Comparison of ENCODE assay signal across 8 cellular contexts in genomic region chr12:122081697-122082221, GRCh38. TPM values are rescaled to one million over a fixed set of nuclear protein-coding genes. Genes with fewer than 3 reads are reported as not detected.
DNase-seq lines count a peak whose midpoint lies in the region; ATAC-seq and TF ChIP-seq lines count a peak whose summit lies in the region.

No MANE protein-coding gene starts in this region.

- peak overlapping the region; percentile 59 for H3K27ac ChIP-seq in CD4-positive, alpha-beta T cell (ENCODE audit: low read depth, low read length)
- H3K27ac ChIP-seq in right cardiac atrium (ENCODE audit: low read length) = peak overlapping the region; percentile 84

- H3K27me3 Mint-ChIP-seq in CD4-positive, alpha-beta T cell = no peaks in the 10 kb centered on the region
- no peaks in the 10 kb centered on the region for H3K27me3 Mint-ChIP-seq in activated naive CD8-positive, alpha-beta T cell treated with anti-CD3 and anti-CD28 coated beads for 36 hours
- no peaks in the 10 kb centered on the region for H3K27me3 Mint-ChIP-seq in stimulated activated naive B cell treated with anti-CD40 and anti-IgM and Interleukin-4, amounts not matched to agents 10 μg/mL and 1 μg/mL and 100 μg/mL, for 72 hours

- H3K9me3 Mint-ChIP-seq in CD4-positive, alpha-beta T cell = no peaks in the 10 kb centered on the region
- no peaks in the 10 kb centered on the region for H3K9me3 Mint-ChIP-seq in activated naive CD8-positive, alpha-beta T cell treated with anti-CD3 and anti-CD28 coated beads for 36 hours
- no peaks in the 10 kb centered on the region for H3K9me3 Mint-ChIP-seq in stimulated activated naive B cell treated with anti-CD40 and anti-IgM and Interleukin-4, amounts not matched to agents 10 μg/mL and 1 μg/mL and 100 μg/mL, for 72 hours

- DNase-seq in CD4-positive, alpha-beta T cell = peak in 6 of 10 experiments; percentile 25 to 53 (median 36)
- DNase-seq in MG63 (peak; percentile 27), right cardiac atrium (peak; percentile 65 to 85 (median 84)), HuH-7 (ENCODE audit: low spot score) (no peak)
- DNase-seq in activated naive CD8-positive, alpha-beta T cell treated with anti-CD3 and anti-CD28 coated beads for 36 hours = no peak
- DNase-seq in stimulated activated naive B cell treated with anti-CD40 and anti-IgM and Interleukin-4, amounts not matched to agents 10 μg/mL and 1 μg/mL and 100 μg/mL, for 72 hours = no peak
- no peak for DNase-seq in activated CD8-positive, alpha-beta memory T cell treated with anti-CD3 and anti-CD28 coated beads, Interleukin-2, amount 50 U/mL, for 48 hours

- TF ChIP-seq CTCF in CD4-positive, alpha-beta T cell (IDR thresholded peaks at IDR 0.05) = no peak

- peaks cover 24% of the 10 kb centered on the region for H3K36me3 ChIP-seq in MG63

- H3K4me1 Mint-ChIP-seq in CD4-positive, alpha-beta T cell (ENCODE audit: low read depth) = peaks cover 77% of the 10 kb centered on the region
- peaks cover 63% of the 10 kb centered on the region for H3K4me1 Mint-ChIP-seq in activated naive CD8-positive, alpha-beta T cell treated with anti-CD3 and anti-CD28 coated beads for 36 hours
- peaks cover 49 to 82% of the 10 kb centered on the region in 2 donors for H3K4me1 Mint-ChIP-seq in stimulated activated naive B cell treated with anti-CD40 and anti-IgM and Interleukin-4, amounts not matched to agents 10 μg/mL and 1 μg/mL and 100 μg/mL, for 72 hours

- H3K4me1 ChIP-seq in right cardiac atrium (ENCODE audit: control insufficient read depth, insufficient read depth, low read length) = peaks cover 8% of the 10 kb centered on the region

- intact Hi-C loops in CD4-positive, alpha-beta T cell (cut with DNase I, micrococcal nuclease) = loop anchor here in 1 of 2 experiments (2.0 to 5.0 kb wide), 2 partner anchors 17 to 41 kb away; no protein-coding TSS in a partner anchor
- intact Hi-C loops in right cardiac atrium (cut with DNase I) = no loop called here

- ATAC-seq in CD4-positive, alpha-beta T cell (ENCODE audit: poor library complexity) = peak; percentile 47
- ATAC-seq in GM19395 (IDR thresholded peaks at IDR 0.05; ENCODE audit: unreplicated experiment) (peak; percentile 60), right cardiac atrium (peak; percentile 47 to 59)
- peak; percentile 32 to 37 for ATAC-seq in stimulated activated naive B cell treated with anti-CD40 and anti-IgM and Interleukin-4, amounts not matched to agents 10 μg/mL and 1 μg/mL and 100 μg/mL, for 72 hours (replicated peaks)

- no peaks in the 10 kb centered on the region for H3K9me3 ChIP-seq in CD4-positive, alpha-beta T cell (ENCODE audit: control insufficient read depth, low read length)
- H3K9me3 ChIP-seq in MG63 (no peaks in the 10 kb centered on the region), right cardiac atrium (ENCODE audit: control insufficient read depth, low read length) (no peaks in the 10 kb centered on the region)

- 18% methylated on average over 7 of the region's 7 CpGs for WGBS in right cardiac atrium

- peak overlapping the region; percentile 84 for H3K4me3 Mint-ChIP-seq in CD4-positive, alpha-beta T cell
- H3K4me3 Mint-ChIP-seq in activated naive CD8-positive, alpha-beta T cell treated with anti-CD3 and anti-CD28 coated beads for 36 hours = peak overlapping the region; percentile 94
- H3K4me3 Mint-ChIP-seq in stimulated activated naive B cell treated with anti-CD40 and anti-IgM and Interleukin-4, amounts not matched to agents 10 μg/mL and 1 μg/mL and 100 μg/mL, for 72 hours = peak overlapping the region; percentile 89 to 94

- CTCF ChIA-PET in CD4-positive, alpha-beta T cell (lab: Charles Lee) = interaction anchor here (1.0 to 2.5 kb wide), 5 partner anchors 8 to 42 kb away, joined by 3 to 11 read pairs (median 4); no protein-coding TSS in a partner anchor

- H3K36me3 Mint-ChIP-seq in CD4-positive, alpha-beta T cell (ENCODE audit: low read depth) = peaks cover 36% of the 10 kb centered on the region
- H3K36me3 Mint-ChIP-seq in activated naive CD8-positive, alpha-beta T cell treated with anti-CD3 and anti-CD28 coated beads for 36 hours = peaks cover 46% of the 10 kb centered on the region
- peaks cover 24 to 37% of the 10 kb centered on the region in 2 donors for H3K36me3 Mint-ChIP-seq in stimulated activated naive B cell treated with anti-CD40 and anti-IgM and Interleukin-4, amounts not matched to agents 10 μg/mL and 1 μg/mL and 100 μg/mL, for 72 hours

- H3K27me3 ChIP-seq in CD4-positive, alpha-beta T cell (ENCODE audit: control insufficient read depth, insufficient read depth, low read length) = no peaks in the 10 kb centered on the region
- no peaks in the 10 kb centered on the region for H3K27me3 ChIP-seq in MG63
- H3K27me3 ChIP-seq in right cardiac atrium (ENCODE audit: control insufficient read depth, insufficient read depth) = no peaks in the 10 kb centered on the region

- peak overlapping the region; percentile 84 for H3K27ac Mint-ChIP-seq in CD4-positive, alpha-beta T cell
- peak overlapping the region; percentile 82 for H3K27ac Mint-ChIP-seq in activated naive CD8-positive, alpha-beta T cell treated with anti-CD3 and anti-CD28 coated beads for 36 hours
- peak overlapping the region; percentile 27 for H3K27ac Mint-ChIP-seq in stimulated activated naive B cell treated with anti-CD40 and anti-IgM and Interleukin-4, amounts not matched to agents 10 μg/mL and 1 μg/mL and 100 μg/mL, for 72 hours

- H3K4me3 ChIP-seq in MG63 (peak overlapping the region; percentile 10; the same call in 1 of the 2 replicates), right cardiac atrium (ENCODE audit: low read length) (peak overlapping the region; percentile 81)

- POLR2A ChIA-PET in CD4-positive, alpha-beta T cell (lab: Charles Lee) = interaction anchor here (1.2 to 5.8 kb wide), 9 partner anchors 14 to 163 kb away, joined by 5 to 110 read pairs (median 7); no protein-coding TSS in a partner anchor

RNA-seq across cellular contexts. Expression of gene MLXIP, which starts 3.2 kb away (rescaled TPM):
- total RNA-seq in CD4-positive, alpha-beta T cell = 10 to 100 TPM; 98.0 to 99.3 TPM
- total RNA-seq in MG63 (2014; rRNA removed; shearing (Covaris generic); ENCODE audit: low replicate concordance) = 3.5 and 4.0 TPM in 2 replicates
- total RNA-seq in activated naive CD8-positive, alpha-beta T cell treated with anti-CD3 and anti-CD28 coated beads for 36 hours = 10 to 100 TPM; 29.0 to 30.1 TPM
- total RNA-seq in right cardiac atrium = 10 to 100 TPM; 28.8 to 36.0 (median 33.9) TPM
- 26.4 TPM for polyA plus RNA-seq in right cardiac atrium

Comparison
In these comparisons a context has a peak if more than half of its experiments do, and no peak if none do; other contexts are left out.
1. DNase-seq: peak in CD4-positive, alpha-beta T cell (6 of 10), MG63 (single experiment) and right cardiac atrium (3 of 3); none in activated naive CD8-positive, alpha-beta T cell treated with anti-CD3 and anti-CD28 coated beads for 36 hours (single experiment), stimulated activated naive B cell treated with anti-CD40 and anti-IgM and Interleukin-4, amounts not matched to agents 10 μg/mL and 1 μg/mL and 100 μg/mL, for 72 hours (single experiment), activated CD8-positive, alpha-beta memory T cell treated with anti-CD3 and anti-CD28 coated beads, Interleukin-2, amount 50 U/mL, for 48 hours (single experiment) and HuH-7 (single experiment).
2. H3K27ac Mint-ChIP-seq: peak in every context shown above with its lines; median percentile 84 in CD4-positive, alpha-beta T cell; 82 in activated naive CD8-positive, alpha-beta T cell treated with anti-CD3 and anti-CD28 coated beads for 36 hours; 27 in stimulated activated naive B cell treated with anti-CD40 and anti-IgM and Interleukin-4, amounts not matched to agents 10 μg/mL and 1 μg/mL and 100 μg/mL, for 72 hours.
3. Peak in every context shown above with its lines, with median percentiles within 50 percentile points of each other: ATAC-seq and H3K4me3 Mint-ChIP-seq.